ENCODE assay signal across 9 cellular contexts in the genomic region with DNA sequence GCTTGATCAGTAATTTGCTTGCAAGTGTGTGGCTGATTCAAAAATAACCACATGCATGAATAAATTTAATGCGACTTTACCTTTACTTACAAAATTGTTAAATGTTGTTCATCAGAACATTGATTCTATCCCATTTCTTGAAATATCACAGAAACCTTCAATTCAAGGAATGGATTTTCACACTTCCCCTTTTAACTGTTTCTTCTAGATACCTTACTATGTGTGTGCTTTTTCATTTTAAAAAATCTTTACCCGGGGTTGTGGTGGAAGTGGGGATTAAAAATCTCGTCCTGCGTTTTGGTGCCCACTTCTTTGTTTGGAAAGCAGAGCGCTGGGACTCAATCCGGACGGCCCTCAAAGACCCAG. TPM values are rescaled to one million over a fixed set of nuclear protein-coding genes. Genes with fewer than 3 reads are reported as not detected.
DNase-seq lines count a peak whose midpoint lies in the region; ATAC-seq, FAIRE-seq and TF ChIP-seq lines count a peak whose summit lies in the region.
"Had no signal": no experiment of that assay in that cellular context is flagged by ENCODE, and none has a peak within 500 bp of the region (broad histone marks: within the 10 kb centered on the region; RNA-seq: fewer than 3 reads in every experiment).

No MANE protein-coding gene starts in this region.

- H3K4me1 ChIP-seq in IMR-90 (ENCODE audit: control insufficient read depth, insufficient read depth, low read length), result 0 out of 2 replicates have a peak, but pooled peaks cover 1% of the 10 kb centered on the region
- no peaks in the 10 kb centered on the region for H3K4me1 ChIP-seq in fibroblast of lung (ENCODE audit: control insufficient read depth, extremely low read depth, insufficient read depth, low read length)
- peaks cover 66% of the 10 kb centered on the region for H3K4me1 ChIP-seq in psoas muscle
- H3K4me1 ChIP-seq in small intestine (ENCODE audit: control insufficient read depth in 2 of 2, insufficient read depth in 1 of 2, low read depth in 1 of 2, low read length in 1 of 2), result no peaks in the 10 kb centered on the region

- FAIRE-seq in small intestine (lab: Jason Lieb, UNC), result no peak

- no peak overlapping the region for H3K4ac ChIP-seq in IMR-90 (ENCODE audit: low read depth, low read length)

- no peak overlapping the region for H2BK5ac ChIP-seq in IMR-90 (ENCODE audit: low read depth, low read length, poor library complexity, severe bottlenecking)

- H3K79me2 ChIP-seq in fibroblast of lung (ENCODE audit: control insufficient read depth, insufficient read depth, low read length), result no peaks in the 10 kb centered on the region

- no peak overlapping the region for H2BK120ac ChIP-seq in IMR-90 (ENCODE audit: low read depth, low read length)

- H2BK15ac ChIP-seq in IMR-90 (ENCODE audit: low read depth, low read length), result no peak overlapping the region

- TF ChIP-seq RAD21 in IMR-90 (IDR thresholded peaks at IDR 0.05; ENCODE audit: low read length), result no peak

- no peak overlapping the region for H4K8ac ChIP-seq in IMR-90 (ENCODE audit: low read depth in 2 of 2, low read length in 2 of 2)

- H2BK20ac ChIP-seq in IMR-90 (ENCODE audit: low read depth, low read length), result no peak overlapping the region

- H4K20me1 ChIP-seq in IMR-90 (ENCODE audit: insufficient read depth, low read length), result no peaks in the 10 kb centered on the region
- no peaks in the 10 kb centered on the region for H4K20me1 ChIP-seq in fibroblast of lung (ENCODE audit: control insufficient read depth, extremely low read depth, insufficient read depth, low read length)

- no peak overlapping the region for H3K23ac ChIP-seq in IMR-90 (ENCODE audit: low read depth, low read length)

- H3K18ac ChIP-seq in IMR-90 (ENCODE audit: low read depth, low read length), result no peak overlapping the region

- WGBS in IMR-90 (ENCODE audit: extremely low coverage in 2 of 2, insufficient read length in 1 of 2), 2 experiments, result 60% methylated on average over 1 of the region's 7 CpGs; no CpG with 5 or more reads in 1 of the 2 experiments
- WGBS in psoas muscle, 3 donors, result 11 to 24% (median 13%) methylated on average over 7 of the region's 7 CpGs
- 23 to 40% (median 37%) methylated on average over 7 of the region's 7 CpGs for WGBS in small intestine, 3 donors

- H2AFZ ChIP-seq in IMR-90 (replicated peaks; ENCODE audit: low read length, poor library complexity) (peak overlapping the region; percentile 92), fibroblast of lung (ENCODE audit: low read length) (peak overlapping the region; percentile 94)

- peak overlapping the region; percentile 88; the same call in 1 of the 2 replicates for H3K4me2 ChIP-seq in IMR-90 (ENCODE audit: low read depth, low read length)
- peak overlapping the region; percentile 88 for H3K4me2 ChIP-seq in fibroblast of lung (ENCODE audit: extremely low read depth, insufficient read depth, low read length)

- no peak overlapping the region for H3K14ac ChIP-seq in IMR-90 (replicated peaks; ENCODE audit: low read depth, low read length)

- no peak for TF ChIP-seq POLR2A in IMR-90 (IDR thresholded peaks at IDR 0.05; ENCODE audit: low read depth, low read length)

- intact Hi-C loops in IMR-90 (cut with micrococcal nuclease) (loop anchor here (10.0 kb wide), 1 partner anchor 326 kb away; no protein-coding TSS in a partner anchor), psoas muscle (cut with DNase I) (no loop called here)

- dilution Hi-C loops in IMR-90 (cut with HindIII; ENCODE audit: low sequenced_read_pairs, unreplicated experiment), result no loop called here

- H3K9ac ChIP-seq in IMR-90 (ENCODE audit: low read depth, low read length), result no peak overlapping the region
- peak overlapping the region; percentile 60 for H3K9ac ChIP-seq in fibroblast of lung (ENCODE audit: insufficient read depth, low read length)

- no peak overlapping the region for H4K5ac ChIP-seq in IMR-90 (ENCODE audit: low read depth, low read length)

- ATAC-seq in GM18502 (IDR thresholded peaks at IDR 0.05; ENCODE audit: poor library complexity, unreplicated experiment) (peak; percentile 1), IMR-90 (ENCODE audit: low read depth) (no peak), psoas muscle (no peak), HG02852 (IDR thresholded peaks at IDR 0.05; ENCODE audit: unreplicated experiment) (no peak)
- ATAC-seq: activated CD8-positive, alpha-beta memory T cell treated with anti-CD3 and anti-CD28 coated beads, Interleukin-2, amount 10 ng/mL, durations not matched to agents 7 days and 5 days had no signal

- H3K56ac ChIP-seq in IMR-90 (ENCODE audit: extremely low read depth, insufficient read depth, low read length), result no peak overlapping the region

- H4K91ac ChIP-seq in IMR-90 (ENCODE audit: insufficient read depth, low read depth, low read length), result no peak overlapping the region

- no peaks in the 10 kb centered on the region for H3K36me3 ChIP-seq in IMR-90 (ENCODE audit: control insufficient read depth, insufficient read depth, low read length)
- H3K36me3 ChIP-seq in fibroblast of lung (ENCODE audit: control insufficient read depth, insufficient read depth, low read length), result no peaks in the 10 kb centered on the region
- H3K36me3 ChIP-seq in psoas muscle (ENCODE audit: insufficient read depth in 1 of 2, low read depth in 1 of 2), result no peaks in the 10 kb centered on the region
- no peaks in the 10 kb centered on the region for H3K36me3 ChIP-seq in small intestine (ENCODE audit: control insufficient read depth in 2 of 2, insufficient read depth in 2 of 2, low read length in 2 of 2)

- H3K79me1 ChIP-seq in IMR-90 (ENCODE audit: low read depth in 1 of 2, low read length in 2 of 2), result 0 out of 4 replicates have a peak, but pooled peaks cover 0 to 6% of the 10 kb centered on the region in 2 experiments

- H2AK9ac ChIP-seq in IMR-90 (replicated peaks; ENCODE audit: low read depth, low read length, poor library complexity), result peak overlapping the region; percentile 7

- BruUV-seq in IMR-90 (replicated peaks; lab: Mats Ljungman, UMichigan), result no TSS peak

- H3K9me1 ChIP-seq in IMR-90 (ENCODE audit: insufficient read depth, low read length), result no peaks in the 10 kb centered on the region; the same call in 1 of the 2 replicates

- CTCF ChIA-PET in IMR-90 (lab: Yijun Ruan, JAX), result no interaction called here

- H3K27me3 ChIP-seq in IMR-90 (ENCODE audit: control insufficient read depth, insufficient read depth, low read length) (no peaks in the 10 kb centered on the region), fibroblast of lung (ENCODE audit: control insufficient read depth, insufficient read depth, low read length) (no peaks in the 10 kb centered on the region), psoas muscle (ENCODE audit: insufficient read depth in 3 of 3, low read length in 2 of 3) (no peaks in the 10 kb centered on the region), small intestine (ENCODE audit: control insufficient read depth in 2 of 2, insufficient read depth in 2 of 2, low read length in 2 of 2) (peaks cover 0 to 3% of the 10 kb centered on the region in 2 donors)

- H3K4me3 ChIP-seq in IMR-90 (ENCODE audit: insufficient read depth, low read depth, low read length), result no peak overlapping the region
- peak overlapping the region; percentile 67 to 72 (median 69) for H3K4me3 ChIP-seq in fibroblast of lung (replicated peaks in 1 of 4; ENCODE audit: control extremely low read depth in 1 of 4, insufficient read depth in 1 of 4, low read depth in 3 of 4, low read length in 4 of 4)
- H3K4me3 ChIP-seq in psoas muscle, result peak overlapping the region; percentile 76
- H3K4me3 ChIP-seq in small intestine (ENCODE audit: low read depth in 1 of 2, low read length in 2 of 2), result no peak overlapping the region

- POLR2A ChIA-PET in IMR-90 (lab: Charles Lee; ENCODE audit: unreplicated experiment), result no interaction called here

- H3K9me3 ChIP-seq in IMR-90 (ENCODE audit: control insufficient read depth, insufficient read depth, low read length) (no peaks in the 10 kb centered on the region), fibroblast of lung (ENCODE audit: control insufficient read depth, insufficient read depth, low read depth, low read length) (no peaks in the 10 kb centered on the region), psoas muscle (no peaks in the 10 kb centered on the region), small intestine (ENCODE audit: control insufficient read depth, low read depth) (no peaks in the 10 kb centered on the region)

- TF ChIP-seq CTCF in IMR-90 (conservative IDR thresholded peaks at IDR 0.05; ENCODE audit: low read depth, low read length) (no peak), fibroblast of lung (conservative IDR thresholded peaks at IDR 0.05 in 1 of 2, IDR thresholded peaks at IDR 0.05 in 1 of 2; ENCODE audit: low read depth in 1 of 2, low read length in 2 of 2) (no peak), psoas muscle (IDR thresholded peaks at IDR 0.05) (no peak)

- H2AK5ac ChIP-seq in IMR-90 (ENCODE audit: low read depth, low read length), result no peak overlapping the region

- DNase-seq in IMR-90 (no peak), fibroblast of lung (ENCODE audit: low read depth in 2 of 2) (no peak), psoas muscle (no peak), COR-L47 (lab: John Stamatoyannopoulos, UW) (no peak), small intestine (no peak), HK-2 (ENCODE audit: unreplicated experiment) (no peak)
- DNase-seq: activated CD8-positive, alpha-beta memory T cell treated with anti-CD3 and anti-CD28 coated beads, Interleukin-2, amount 10 ng/mL, durations not matched to agents 7 days and 5 days had no signal

- H3K27ac ChIP-seq in IMR-90 (ENCODE audit: insufficient read depth, low read length), result no peak overlapping the region
- peak overlapping the region; percentile 54 for H3K27ac ChIP-seq in fibroblast of lung (ENCODE audit: insufficient read depth, low read length)
- H3K27ac ChIP-seq in psoas muscle, result peak overlapping the region; percentile 88
- peak overlapping the region in 1 of 2 donors; percentile 86 for H3K27ac ChIP-seq in small intestine (ENCODE audit: low read depth in 1 of 2, low read length in 1 of 2)

- in situ Hi-C loops in IMR-90 (cut with MboI; ENCODE audit: low sequenced_read_pairs), result loop anchor here (10.0 kb wide), 1 partner anchor 56 kb away; no protein-coding TSS in a partner anchor

TF ChIP-seq in IMR-90, 13 proteins besides CTCF, POLR2A, EP300 and RAD21 (continues in another document):
- no peak for TF ChIP-seq NFE2L2 (IDR thresholded peaks at IDR 0.05; ENCODE audit: low read depth, low read length)
- TF ChIP-seq RCOR1 (IDR thresholded peaks at IDR 0.05; ENCODE audit: insufficient replicate concordance, low read length), result no peak
- TF ChIP-seq MAZ (IDR thresholded peaks at IDR 0.05; ENCODE audit: borderline replicate concordance, low read depth, low read length), result no peak

RNA-seq across cellular contexts. Expression of a gene that starts 5.8 kb away (rescaled TPM):
- total RNA-seq in IMR-90 (2012; rRNA removed) (6.8 and 9.4 TPM in 2 replicates), fibroblast of lung (5.4 and 12.2 TPM in 2 replicates), psoas muscle (100 to 1,000 TPM; 148 to 530 (median 257) TPM)
- polyA plus RNA-seq in IMR-90 (2012; rRNA removed) (1.4 and 1.5 TPM in 2 replicates), fibroblast of lung (9.3 and 15.7 TPM in 2 replicates), psoas muscle (10 to 100 TPM in 2 of 3 donors, 1 to 10 TPM in 1; 9.3 to 96.4 (median 32.0) TPM), small intestine (1 to 10 TPM in 2 of 3 donors, under 1 TPM in 1; 0.89 to 7.2 (median 4.6) TPM)
- 0.88 and 0.95 TPM in 2 replicates for polyA plus RNA-seq in IMR-90 (2012; cell fraction: cytosol; rRNA removed)
- polyA plus RNA-seq in IMR-90 (2012; cell fraction: nucleus; rRNA removed; ENCODE audit: low replicate concordance), result 0.86 and 1.2 TPM in 2 replicates
- polyA plus RNA-seq in fibroblast of lung (2012), result 6.6 and 13.1 TPM in 2 replicates
- polyA minus RNA-seq in fibroblast of lung (ENCODE audit: low replicate concordance), result 34.8 and 73.7 TPM in 2 replicates

Comparison
In these comparisons a context has a peak if more than half of its experiments do, and no peak if none do; other contexts are left out.
1. H3K4me3 ChIP-seq: peak in fibroblast of lung (4 of 4) and psoas muscle (single experiment); none in IMR-90 (single experiment) and small intestine (0 of 2).